10 cellular contexts compared by ENCODE assay signal in the genomic region with DNA sequence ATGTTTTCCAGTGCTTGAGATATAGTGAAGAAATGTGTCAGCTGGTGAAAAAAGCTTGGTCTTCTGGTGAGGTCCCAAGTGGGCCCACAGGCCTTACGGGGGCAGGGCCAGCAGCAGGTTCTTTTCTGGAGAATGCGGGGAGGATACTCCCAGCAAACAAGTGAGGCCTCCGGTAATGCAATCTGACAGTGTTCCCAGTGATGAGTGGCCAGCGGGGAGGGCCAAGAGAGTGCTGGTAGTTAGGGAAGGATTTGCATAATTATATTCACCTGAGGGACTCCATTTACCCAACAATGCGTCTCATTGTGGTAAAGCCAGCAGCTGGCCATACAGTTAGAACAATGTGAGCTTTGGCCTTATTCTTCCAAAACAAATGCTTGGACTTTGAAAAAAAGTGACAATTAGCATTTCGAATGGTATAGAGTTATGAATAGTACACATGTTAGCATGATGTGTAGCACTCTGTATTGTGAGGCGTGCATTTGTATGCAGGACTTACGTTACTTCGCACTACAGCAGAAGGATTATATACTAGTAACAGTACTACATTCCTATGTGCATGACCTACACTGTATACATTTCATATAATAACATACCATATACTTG.
A peak's percentile ranks its signal among the peaks of the same experiment; 100 is the strongest.
DNase-seq lines count a peak whose midpoint lies in the region; ATAC-seq and TF ChIP-seq lines count a peak whose summit lies in the region.
"Had no signal": no experiment of that assay in that cellular context is flagged by ENCODE, and none has a peak within 500 bp of the region (broad histone marks: within the 10 kb centered on the region; RNA-seq: fewer than 3 reads in every experiment).

No MANE protein-coding gene starts in this region.

- H3K36me3 ChIP-seq in HUES48 (ENCODE audit: control insufficient read depth, insufficient read depth, low read length) = no peaks in the 10 kb centered on the region
- no peaks in the 10 kb centered on the region for H3K36me3 ChIP-seq in SK-N-MC (ENCODE audit: insufficient read depth, low read length)

- H3K36me3 Mint-ChIP-seq in Calu3 (ENCODE audit: insufficient read depth, unreplicated experiment) = no peaks in the 10 kb centered on the region
- H3K36me3 Mint-ChIP-seq: activated CD8-positive, alpha-beta memory T cell treated with anti-CD3 and anti-CD28 coated beads, Interleukin-2, amount 10 ng/mL, durations not matched to agents 7 days and 5 days had no signal

- H3K9ac ChIP-seq in HUES48 (ENCODE audit: low read depth, low read length) (no peak overlapping the region), SK-N-MC (ENCODE audit: insufficient read length) (no peak overlapping the region)

- no peaks in the 10 kb centered on the region for H3K4me1 Mint-ChIP-seq in Calu3 (ENCODE audit: low read depth, unreplicated experiment)

- H3K4me3 ChIP-seq in HUES48 (ENCODE audit: low read depth, low read length) = peak overlapping the region; percentile 15
- no peak overlapping the region for H3K4me3 ChIP-seq in SK-N-MC

- no peaks in the 10 kb centered on the region for H3K9me3 ChIP-seq in HUES48 (ENCODE audit: control insufficient read depth, insufficient read depth, low read length)
- no peaks in the 10 kb centered on the region for H3K9me3 ChIP-seq in SK-N-MC (ENCODE audit: low read depth, low read length)

- no peaks in the 10 kb centered on the region for H3K27me3 ChIP-seq in HUES48 (ENCODE audit: control insufficient read depth, insufficient read depth, low read length)

- no peaks in the 10 kb centered on the region for H3K9me3 Mint-ChIP-seq in Calu3 (ENCODE audit: low read depth, unreplicated experiment)

- ATAC-seq in HG02981 (IDR thresholded peaks at IDR 0.05; ENCODE audit: unreplicated experiment) = no peak
- ATAC-seq: activated CD8-positive, alpha-beta memory T cell treated with anti-CD3 and anti-CD28 coated beads, Interleukin-2, amount 10 ng/mL, durations not matched to agents 7 days and 5 days had no signal

- H3K27ac Mint-ChIP-seq in Calu3 (ENCODE audit: unreplicated experiment) = no peak overlapping the region
- H3K27ac Mint-ChIP-seq: activated CD8-positive, alpha-beta memory T cell treated with anti-CD3 and anti-CD28 coated beads, Interleukin-2, amount 10 ng/mL, durations not matched to agents 7 days and 5 days had no signal

- H3K4me1 ChIP-seq in HUES48 (ENCODE audit: control insufficient read depth, insufficient read depth, low read length) = peaks cover 39% of the 10 kb centered on the region

- BruUV-seq in Calu3 (replicated peaks; lab: Mats Ljungman, UMichigan) = no TSS peak

- H3K27ac ChIP-seq in C4-2B (peak overlapping the region; percentile 19; the same call in 1 of the 2 replicates), HUES48 (ENCODE audit: low read depth, low read length) (peak overlapping the region; percentile 88), SK-N-MC (peak overlapping the region; percentile 68; the same call in 1 of the 2 replicates)

- TF ChIP-seq CTCF in C4-2B (conservative IDR thresholded peaks at IDR 0.05) = no peak
- no peak for TF ChIP-seq CTCF in Calu3 (IDR thresholded peaks at IDR 0.05; ENCODE audit: unreplicated experiment)

- peaks cover 28% of the 10 kb centered on the region for H3K27me3 Mint-ChIP-seq in Calu3 (ENCODE audit: unreplicated experiment)
- H3K27me3 Mint-ChIP-seq: activated CD8-positive, alpha-beta memory T cell treated with anti-CD3 and anti-CD28 coated beads, Interleukin-2, amount 10 ng/mL, durations not matched to agents 7 days and 5 days had no signal

- DNase-seq in SK-N-MC (ENCODE audit: low read depth, low spot score) (no peak), iPS-NIHi7 (ENCODE audit: extremely low spot score) (peak; percentile 69), Calu3 (no peak), NCI-H2171 (lab: John Stamatoyannopoulos, UW) (no peak)
- DNase-seq in activated T-cell treated with anti-CD3 and anti-CD28 coated beads, Interleukin-2, amount 50 U/mL, for 48 hours = no peak
- DNase-seq: activated CD8-positive, alpha-beta memory T cell treated with anti-CD3 and anti-CD28 coated beads, Interleukin-2, amount 10 ng/mL, durations not matched to agents 7 days and 5 days; activated naive CD4-positive, alpha-beta T cell treated with Interleukin-2 at 50 U/mL for 16 hours had no signal

- intact Hi-C loops in Calu3 (cut with micrococcal nuclease; ENCODE audit: unreplicated experiment) = no loop called here

- no peak overlapping the region for H3K4me3 Mint-ChIP-seq in Calu3 (ENCODE audit: low read depth, unreplicated experiment)
- H3K4me3 Mint-ChIP-seq: activated CD8-positive, alpha-beta memory T cell treated with anti-CD3 and anti-CD28 coated beads, Interleukin-2, amount 10 ng/mL, durations not matched to agents 7 days and 5 days had no signal

- CTCF ChIA-PET in Calu3 (lab: Charles Lee) = no interaction called here

Comparison
In these comparisons a context has a peak if more than half of its experiments do, and no peak if none do; other contexts are left out.
1. H3K27ac ChIP-seq: peak in every context shown above with its lines; median percentile 88 in HUES48; 68 in SK-N-MC; 19 in C4-2B.